ENCODE assay signal across 8 cellular contexts in genomic region chr10:80498833-80499671, GRCh38. TPM values are rescaled to one million over a fixed set of nuclear protein-coding genes. Genes with fewer than 3 reads are reported as not detected.
DNase-seq lines count a peak whose midpoint lies in the region; ATAC-seq and TF ChIP-seq lines count a peak whose summit lies in the region.

No MANE protein-coding gene starts in this region.

- H3K27me3 ChIP-seq in PC-9 (ENCODE audit: insufficient read depth, low read depth) (no peaks in the 10 kb centered on the region), gastroesophageal sphincter (no peaks in the 10 kb centered on the region), osteoblast (ENCODE audit: insufficient read depth, low read length) (no peaks in the 10 kb centered on the region), upper lobe of left lung (no peaks in the 10 kb centered on the region)

- DNase-seq in PC-9: peak; percentile 94 to 99
- DNase-seq in activated naive CD4-positive, alpha-beta T cell treated with anti-CD3 and anti-CD28 coated beads, Interleukin-2, amount 10 ng/mL, durations not matched to agents 7 days and 5 days: peak; percentile 57
- DNase-seq in osteoblast (ENCODE audit: insufficient read length, low spot score, missing footprints): peak; percentile 96
- peak in 1 of 2 donors; percentile 97 for DNase-seq in upper lobe of left lung
- DNase-seq in cerebellar nuclear complex (lab: John Stamatoyannopoulos, UW): no peak

- no peaks in the 10 kb centered on the region for H3K27me3 Mint-ChIP-seq in activated naive CD4-positive, alpha-beta T cell treated with anti-CD3 and anti-CD28 coated beads, Interleukin-2, amount 10 ng/mL, durations not matched to agents 7 days and 5 days

- 26 to 46% methylated on average over 4 to 8 of the region's 14 CpGs for WGBS in gastroesophageal sphincter (ENCODE audit: low coverage in 1 of 2), 2 donors
- 17 to 64% methylated on average over 4 to 14 of the region's 14 CpGs for WGBS in upper lobe of left lung, 2 donors

- peaks cover 98% of the 10 kb centered on the region for H3K4me1 Mint-ChIP-seq in activated naive CD4-positive, alpha-beta T cell treated with anti-CD3 and anti-CD28 coated beads, Interleukin-2, amount 10 ng/mL, durations not matched to agents 7 days and 5 days

- peak overlapping the region; percentile 94 for H3K27ac Mint-ChIP-seq in activated naive CD4-positive, alpha-beta T cell treated with anti-CD3 and anti-CD28 coated beads, Interleukin-2, amount 10 ng/mL, durations not matched to agents 7 days and 5 days

- CTCF ChIA-PET in PC-9 (lab: Charles Lee): interaction anchor here (1.0 to 1.5 kb wide), 2 partner anchors 36 to 115 kb away, joined by 3 read pairs; no protein-coding TSS in a partner anchor
- CTCF ChIA-PET in activated naive CD4-positive, alpha-beta T cell treated with anti-CD3 and anti-CD28 coated beads, Interleukin-2, amount 10 ng/mL, durations not matched to agents 7 days and 5 days (lab: Charles Lee): interaction anchor here (0.9 to 21.2 kb wide), 5 partner anchors 11 to 39 kb away, joined by 3 to 986 read pairs (median 19); partner anchors contain the start of gene TSPAN14

- TF ChIP-seq EP300 in gastroesophageal sphincter (IDR thresholded peaks at IDR 0.05) (no peak), upper lobe of left lung (IDR thresholded peaks at IDR 0.05) (no peak)

- TF ChIP-seq CTCF in PC-9 (conservative IDR thresholded peaks at IDR 0.05): no peak
- peak in 1 of 4 experiments; percentile 14 for TF ChIP-seq CTCF in gastroesophageal sphincter (IDR thresholded peaks at IDR 0.05)
- TF ChIP-seq CTCF in osteoblast (IDR thresholded peaks at IDR 0.05; ENCODE audit: extremely low read depth, low read depth, low read length): no peak
- peak in 1 of 6 experiments; percentile 17 for TF ChIP-seq CTCF in upper lobe of left lung (IDR thresholded peaks at IDR 0.05)

- peaks cover 97% of the 10 kb centered on the region for H3K79me2 ChIP-seq in PC-9 (ENCODE audit: low read depth)
- H3K79me2 ChIP-seq in osteoblast (ENCODE audit: insufficient read depth, low read length): peaks cover 46% of the 10 kb centered on the region

- H3K9me3 Mint-ChIP-seq in activated naive CD4-positive, alpha-beta T cell treated with anti-CD3 and anti-CD28 coated beads, Interleukin-2, amount 10 ng/mL, durations not matched to agents 7 days and 5 days: peaks cover 11% of the 10 kb centered on the region

- peaks cover 96% of the 10 kb centered on the region for H3F3A ChIP-seq in PC-9 (ENCODE audit: insufficient read depth, low read depth)

- H3K36me3 ChIP-seq in PC-9 (ENCODE audit: low read depth) (peaks cover 37% of the 10 kb centered on the region), gastroesophageal sphincter (no peaks in the 10 kb centered on the region), osteoblast (ENCODE audit: insufficient read depth, low read length) (no peaks in the 10 kb centered on the region), upper lobe of left lung (peaks cover 0 to 13% (median 0%) of the 10 kb centered on the region in 4 donors)

- TF ChIP-seq POLR2A in gastroesophageal sphincter (IDR thresholded peaks at IDR 0.05) (no peak), upper lobe of left lung (IDR thresholded peaks at IDR 0.05) (peak in 1 of 4 donors; percentile 55)

- intact Hi-C loops in PC-9 (cut with micrococcal nuclease; ENCODE audit: unreplicated experiment): loop anchor here (1.0 kb wide), 1 partner anchor 28 kb away; no protein-coding TSS in a partner anchor

- H3K4me2 ChIP-seq in PC-9 (peak overlapping the region; percentile 80), osteoblast (ENCODE audit: insufficient read depth, low read length) (peak overlapping the region; percentile 25)

- POLR2A ChIA-PET in PC-9 (lab: Charles Lee; ENCODE audit: unreplicated experiment): interaction anchor here (0.6 to 1.2 kb wide), 5 partner anchors 13 to 165 kb away, joined by 3 to 8 read pairs (median 4); no protein-coding TSS in a partner anchor

- H3K27ac ChIP-seq in PC-9 (peak overlapping the region; percentile 99), gastroesophageal sphincter (peak overlapping the region; percentile 61 to 81 (median 75)), osteoblast (ENCODE audit: low read depth, low read length) (peak overlapping the region; percentile 56), upper lobe of left lung (peak overlapping the region; percentile 87 to 92 (median 90))

- peak; percentile 34 for ATAC-seq in GM18907 (IDR thresholded peaks at IDR 0.05; ENCODE audit: unreplicated experiment)
- peak; percentile 93 for ATAC-seq in gastroesophageal sphincter
- ATAC-seq in upper lobe of left lung (ENCODE audit: low FRiP score in 2 of 2): peak; percentile 94
- no peak for ATAC-seq in GM21529 (IDR thresholded peaks at IDR 0.05; ENCODE audit: unreplicated experiment)

- H3K9me3 ChIP-seq in PC-9 (ENCODE audit: insufficient read depth, low read depth): no peaks in the 10 kb centered on the region
- no peaks in the 10 kb centered on the region for H3K9me3 ChIP-seq in gastroesophageal sphincter
- H3K9me3 ChIP-seq in osteoblast (ENCODE audit: low read depth, low read length): no peaks in the 10 kb centered on the region
- no peaks in the 10 kb centered on the region for H3K9me3 ChIP-seq in upper lobe of left lung

- no TSS peak for BruUV-seq in PC-9 (replicated peaks; lab: Mats Ljungman, UMichigan)

- no peaks in the 10 kb centered on the region for H3K9me2 ChIP-seq in PC-9 (ENCODE audit: insufficient read depth)

- H3K4me3 ChIP-seq in PC-9 (peak overlapping the region; percentile 21; the same call in 1 of the 2 replicates), gastroesophageal sphincter (no peak overlapping the region), osteoblast (ENCODE audit: insufficient read depth, low read length) (no peak overlapping the region), upper lobe of left lung (no peak overlapping the region)

- peak overlapping the region; percentile 46 for H3K4me3 Mint-ChIP-seq in activated naive CD4-positive, alpha-beta T cell treated with anti-CD3 and anti-CD28 coated beads, Interleukin-2, amount 10 ng/mL, durations not matched to agents 7 days and 5 days

- no peak overlapping the region for H2AFZ ChIP-seq in PC-9
- no peak overlapping the region for H2AFZ ChIP-seq in osteoblast (ENCODE audit: low read length)

- H3K4me1 ChIP-seq in PC-9 (replicated peaks; ENCODE audit: insufficient read depth) (peaks cover 98% of the 10 kb centered on the region), gastroesophageal sphincter (peaks cover 17 to 94% (median 50%) of the 10 kb centered on the region in 3 donors), osteoblast (ENCODE audit: insufficient read depth, low read length) (peaks cover 67% of the 10 kb centered on the region), upper lobe of left lung (peaks cover 97 to 100% (median 98%) of the 10 kb centered on the region in 4 donors)

- peaks cover 80% of the 10 kb centered on the region for H3K36me3 Mint-ChIP-seq in activated naive CD4-positive, alpha-beta T cell treated with anti-CD3 and anti-CD28 coated beads, Interleukin-2, amount 10 ng/mL, durations not matched to agents 7 days and 5 days

- no peaks in the 10 kb centered on the region for H4K20me1 ChIP-seq in PC-9 (ENCODE audit: insufficient read depth)
- peaks cover 4% of the 10 kb centered on the region for H4K20me1 ChIP-seq in osteoblast (ENCODE audit: insufficient read depth, low read length)

RNA-seq across cellular contexts. Expression of gene SH2D4B, which starts 38.6 kb away (rescaled TPM):
- total RNA-seq in PC-9 (2021) (0.24 TPM in 1 of 2 replicates, not detected in the other), gastroesophageal sphincter (not detected), osteoblast (under 0.01 TPM in 1 of 2 replicates, not detected in the other), upper lobe of left lung (1 to 10 TPM in 1 of 6 donors, under 1 TPM in 4, not detected in 1; 0.15 to 1.0 (median 0.55) TPM)

RNA-seq across cellular contexts. Expression of gene TSPAN14, which starts 44.9 kb away (rescaled TPM):
- total RNA-seq in PC-9 (2021): 114 and 135 TPM in 2 replicates
- total RNA-seq in gastroesophageal sphincter: 10 to 100 TPM; 23.3 to 52.4 (median 37.1) TPM
- total RNA-seq in osteoblast: 19.2 and 23.9 TPM in 2 replicates
- total RNA-seq in upper lobe of left lung: 100 to 1,000 TPM in 4 of 6 donors, 10 to 100 TPM in 2; 52.1 to 157 (median 111) TPM

Comparison
In these comparisons a context has a peak if more than half of its experiments do, and no peak if none do; other contexts are left out.
1. DNase-seq: peak in PC-9 (2 of 2), activated naive CD4-positive, alpha-beta T cell treated with anti-CD3 and anti-CD28 coated beads, Interleukin-2, amount 10 ng/mL, durations not matched to agents 7 days and 5 days (single experiment) and osteoblast (single experiment); none in cerebellar nuclear complex (0 of 2).
2. Peak in every context shown above with its lines, with median percentiles within 50 percentile points of each other: H3K27ac ChIP-seq.